ENCODE assay signal across 11 cellular contexts in genomic region chr4:11954093-11954492, GRCh38.
A peak's percentile ranks its signal among the peaks of the same experiment; 100 is the strongest.
DNase-seq lines count a peak whose midpoint lies in the region; ATAC-seq, FAIRE-seq and TF ChIP-seq lines count a peak whose summit lies in the region.
"Had no signal": no experiment of that assay in that cellular context is flagged by ENCODE, and none has a peak within 500 bp of the region (broad histone marks: within the 10 kb centered on the region; RNA-seq: fewer than 3 reads in every experiment).

No MANE protein-coding gene starts in this region.

- H4K20me1 ChIP-seq in PC-3 (ENCODE audit: low read length) = no peaks in the 10 kb centered on the region

- no peaks in the 10 kb centered on the region for H3K9me3 ChIP-seq in PC-3 (ENCODE audit: low read length)
- peaks cover 0 to 2% (median 0%) of the 10 kb centered on the region in 4 donors for H3K9me3 ChIP-seq in tibial nerve

- H3F3A ChIP-seq in PC-3 (ENCODE audit: low read length, unreplicated experiment) = no peaks in the 10 kb centered on the region

- no peak overlapping the region for H3K27ac Mint-ChIP-seq in activated CD4-positive, alpha-beta memory T cell treated with anti-CD3 and anti-CD28 coated beads, Interleukin-2, amount 10 ng/mL, durations not matched to agents 7 days and 5 days
- H3K27ac Mint-ChIP-seq: CD4-positive, alpha-beta T cell had no signal

- CTCF ChIA-PET in PC-3 (lab: Charles Lee) = interaction anchor here (0.7 to 1.0 kb wide), 2 partner anchors 188 to 304 kb away, joined by 4 to 6 read pairs; no protein-coding TSS in a partner anchor
- CTCF ChIA-PET in activated CD4-positive, alpha-beta memory T cell treated with anti-CD3 and anti-CD28 coated beads, Interleukin-2, amount 10 ng/mL, durations not matched to agents 7 days and 5 days (lab: Charles Lee) = no interaction called here

- TF ChIP-seq POLR2A in tibial nerve (IDR thresholded peaks at IDR 0.05) = no peak

- BruUV-seq in PC-3 (replicated peaks; lab: Mats Ljungman, UMichigan) = no TSS peak

- no peak overlapping the region for H3K4me3 Mint-ChIP-seq in activated CD4-positive, alpha-beta memory T cell treated with anti-CD3 and anti-CD28 coated beads, Interleukin-2, amount 10 ng/mL, durations not matched to agents 7 days and 5 days
- H3K4me3 Mint-ChIP-seq: CD4-positive, alpha-beta T cell had no signal

- TF ChIP-seq EP300 in tibial nerve (IDR thresholded peaks at IDR 0.05) = no peak

- H3K4me1 Mint-ChIP-seq in activated CD4-positive, alpha-beta memory T cell treated with anti-CD3 and anti-CD28 coated beads, Interleukin-2, amount 10 ng/mL, durations not matched to agents 7 days and 5 days = no peaks in the 10 kb centered on the region

- no peak overlapping the region for H2AFZ ChIP-seq in PC-3 (ENCODE audit: low read length)

- intact Hi-C loops in PC-3 (cut with micrococcal nuclease) = loop anchor here (10.0 kb wide), 1 partner anchor 1369 kb away; no protein-coding TSS in a partner anchor

- H3K4me3 ChIP-seq in PC-3 (ENCODE audit: low read length) (no peak overlapping the region), tibial nerve (no peak overlapping the region)

- H3K36me3 Mint-ChIP-seq in activated CD4-positive, alpha-beta memory T cell treated with anti-CD3 and anti-CD28 coated beads, Interleukin-2, amount 10 ng/mL, durations not matched to agents 7 days and 5 days (ENCODE audit: low read depth) = no peaks in the 10 kb centered on the region

- H3K4me2 ChIP-seq in PC-3 (ENCODE audit: low read length) = no peak overlapping the region

- no peak overlapping the region for H3K9ac ChIP-seq in PC-3 (ENCODE audit: low read length)

- H3K27ac ChIP-seq in PC-3 (ENCODE audit: low read length) (no peak overlapping the region), tibial nerve (no peak overlapping the region)

- 44 to 50% methylated on average over 2 of the region's 2 CpGs for WGBS in tibial nerve, 2 donors

- H3K9me3 Mint-ChIP-seq in activated CD4-positive, alpha-beta memory T cell treated with anti-CD3 and anti-CD28 coated beads, Interleukin-2, amount 10 ng/mL, durations not matched to agents 7 days and 5 days = no peaks in the 10 kb centered on the region
- H3K9me3 Mint-ChIP-seq: CD4-positive, alpha-beta T cell had no signal

- FAIRE-seq in frontal cortex (lab: Jason Lieb, UNC) = peak; percentile 3

- no peaks in the 10 kb centered on the region for H3K27me3 Mint-ChIP-seq in activated CD4-positive, alpha-beta memory T cell treated with anti-CD3 and anti-CD28 coated beads, Interleukin-2, amount 10 ng/mL, durations not matched to agents 7 days and 5 days
- H3K27me3 Mint-ChIP-seq: CD4-positive, alpha-beta T cell had no signal

- H3K36me3 ChIP-seq in PC-3 (ENCODE audit: low read depth, low read length) = no peaks in the 10 kb centered on the region
- H3K36me3 ChIP-seq in tibial nerve = no peaks in the 10 kb centered on the region

- no peaks in the 10 kb centered on the region for H3K27me3 ChIP-seq in PC-3 (ENCODE audit: low read length)
- H3K27me3 ChIP-seq in tibial nerve = no peaks in the 10 kb centered on the region

- H3K4me1 ChIP-seq in PC-3 (ENCODE audit: insufficient read depth, low read length) (no peaks in the 10 kb centered on the region), tibial nerve (no peaks in the 10 kb centered on the region)

- DNase-seq in SKM-1 treated with dmso at 0.1 percent for 144 hours (lab: John Stamatoyannopoulos, UW; ENCODE audit: unreplicated experiment) (peak; percentile 17), SKM-1 (lab: John Stamatoyannopoulos, UW; ENCODE audit: unreplicated experiment) (no peak), PC-3 (peak; percentile 42), frontal cortex (ENCODE audit: low spot score in 2 of 2) (peak in 1 of 2 donors; percentile 1), tibial nerve (ENCODE audit: low spot score in 2 of 2) (no peak)
- DNase-seq in activated CD4-positive, CD25-positive, alpha-beta regulatory T cell treated with anti-CD3 and anti-CD28 coated beads, Interleukin-2, amount 50 U/mL, for 72 hours = no peak
- no peak for DNase-seq in activated CD4-positive, alpha-beta memory T cell treated with anti-CD3 and anti-CD28 coated beads, Interleukin-2, amount 10 ng/mL, durations not matched to agents 7 days and 5 days
- DNase-seq: CD4-positive, alpha-beta T cell; NCI-H2029; stimulated activated CD4-positive, alpha-beta T cell treated with anti-CD3 and anti-CD28 coated beads, Interleukin-2, amount 100 ng/mL, for 48 hours had no signal

- H3K79me2 ChIP-seq in PC-3 (ENCODE audit: low read length) = no peaks in the 10 kb centered on the region

- no peaks in the 10 kb centered on the region for H3K9me2 ChIP-seq in PC-3 (replicated peaks; ENCODE audit: low read length)

- TF ChIP-seq CTCF in PC-3 (conservative IDR thresholded peaks at IDR 0.05; ENCODE audit: low read depth, low read length) (peak; percentile 65), tibial nerve (IDR thresholded peaks at IDR 0.05) (peak in 3 of 5 experiments; percentile 13 to 18 (median 14))

- POLR2A ChIA-PET in PC-3 (lab: Charles Lee; ENCODE audit: unreplicated experiment) = no interaction called here
- POLR2A ChIA-PET in activated CD4-positive, alpha-beta memory T cell treated with anti-CD3 and anti-CD28 coated beads, Interleukin-2, amount 10 ng/mL, durations not matched to agents 7 days and 5 days (lab: Charles Lee) = no interaction called here

- ATAC-seq in PC-3 (no peak), HG03045 (IDR thresholded peaks at IDR 0.05; ENCODE audit: unreplicated experiment) (no peak)

Comparison
In these comparisons a context has a peak if more than half of its experiments do, and no peak if none do; other contexts are left out.
1. DNase-seq: peak in SKM-1 treated with dmso at 0.1 percent for 144 hours (single experiment) and PC-3 (single experiment); none in SKM-1 (single experiment), tibial nerve (0 of 2), activated CD4-positive, CD25-positive, alpha-beta regulatory T cell treated with anti-CD3 and anti-CD28 coated beads, Interleukin-2, amount 50 U/mL, for 72 hours (single experiment) and activated CD4-positive, alpha-beta memory T cell treated with anti-CD3 and anti-CD28 coated beads, Interleukin-2, amount 10 ng/mL, durations not matched to agents 7 days and 5 days (single experiment).